Comparison of ENCODE assay signal across 11 cellular contexts in the genomic region with DNA sequence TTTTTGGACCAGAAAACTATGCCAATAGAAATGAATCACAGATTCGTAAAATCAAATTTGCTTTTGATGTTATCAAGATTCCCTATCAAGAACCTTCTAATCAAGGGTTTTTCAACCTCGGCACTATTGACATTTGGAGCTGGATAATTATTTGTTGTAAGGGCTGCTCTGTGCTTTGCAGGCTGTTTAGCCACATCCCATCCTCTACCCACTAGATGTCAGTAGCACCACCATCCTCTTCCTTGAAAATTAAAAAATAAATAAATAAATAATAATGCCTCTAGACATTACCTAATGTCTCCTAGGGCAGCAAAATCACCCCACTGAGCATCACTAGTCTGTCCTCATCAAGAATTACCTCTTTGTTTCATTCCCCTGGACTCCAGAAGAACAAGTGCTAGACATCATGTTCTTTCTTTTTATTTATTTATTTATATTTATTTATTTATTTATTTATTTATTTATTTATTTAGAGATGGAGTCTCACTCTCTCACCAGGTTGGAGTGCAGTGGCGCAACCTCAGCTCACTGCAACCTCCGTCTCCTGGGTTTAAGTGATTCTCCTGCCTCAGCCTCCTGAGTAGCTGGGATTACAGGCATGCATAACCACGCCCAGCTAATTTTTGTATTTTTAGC.
DNase-seq lines count a peak whose midpoint lies in the region; ATAC-seq and TF ChIP-seq lines count a peak whose summit lies in the region.
"Had no signal": no experiment of that assay in that cellular context is flagged by ENCODE, and none has a peak within 500 bp of the region (broad histone marks: within the 10 kb centered on the region; RNA-seq: fewer than 3 reads in every experiment).

No MANE protein-coding gene starts in this region.

- H3K14ac ChIP-seq in H9 (ENCODE audit: insufficient read depth, low read length) = no peak overlapping the region

- intact Hi-C loops in A673 (cut with micrococcal nuclease; ENCODE audit: unreplicated experiment) = no loop called here

- H3K27ac Mint-ChIP-seq in H9 = no peak overlapping the region
- no peak overlapping the region for H3K27ac Mint-ChIP-seq in WTC11
- no peak overlapping the region for H3K27ac Mint-ChIP-seq in stimulated activated memory B cell treated with anti-CD40 and anti-IgM and Interleukin-4, amounts not matched to agents 10 μg/mL and 1 μg/mL and 100 μg/mL, for 72 hours

- H3K4me1 Mint-ChIP-seq in H9 = no peaks in the 10 kb centered on the region
- no peaks in the 10 kb centered on the region for H3K4me1 Mint-ChIP-seq in WTC11
- H3K4me1 Mint-ChIP-seq in stimulated activated memory B cell treated with anti-CD40 and anti-IgM and Interleukin-4, amounts not matched to agents 10 μg/mL and 1 μg/mL and 100 μg/mL, for 72 hours = no peaks in the 10 kb centered on the region

- H3K79me1 ChIP-seq in H9 (ENCODE audit: insufficient read depth, low read depth, low read length, poor library complexity, severe bottlenecking) = no peaks in the 10 kb centered on the region

- no peak overlapping the region for H3K4me3 ChIP-seq in A673 (ENCODE audit: low read depth, low read length, poor library complexity, severe bottlenecking)
- H3K4me3 ChIP-seq in hepatocyte = no peak overlapping the region
- H3K4me3 ChIP-seq: psoas muscle had no signal

- no TSS peak for BruUV-seq in A673 (replicated peaks; lab: Mats Ljungman, UMichigan)

- no peak overlapping the region for H3K4me3 Mint-ChIP-seq in H9
- H3K4me3 Mint-ChIP-seq in WTC11 = no peak overlapping the region
- no peak overlapping the region for H3K4me3 Mint-ChIP-seq in stimulated activated memory B cell treated with anti-CD40 and anti-IgM and Interleukin-4, amounts not matched to agents 10 μg/mL and 1 μg/mL and 100 μg/mL, for 72 hours

- no peak overlapping the region for H4K91ac ChIP-seq in H9 (ENCODE audit: insufficient read length, low read depth, low read length)

- DNase-seq in A673 (ENCODE audit: low spot score) (peak; percentile 67), H9 (no peak), WTC11 (ENCODE audit: low spot score) (no peak), hepatocyte (ENCODE audit: low spot score) (no peak), NCI-H2196 (lab: John Stamatoyannopoulos, UW; ENCODE audit: unreplicated experiment) (no peak), GF-D8 (lab: John Stamatoyannopoulos, UW) (no peak)
- DNase-seq: NCI-H2107 had no signal

- H3K27me3 ChIP-seq in A673 (replicated peaks; ENCODE audit: insufficient read depth, low read depth, low read length, poor library complexity) = no peaks in the 10 kb centered on the region
- H3K27me3 ChIP-seq in H9 (ENCODE audit: insufficient read depth, low read length) = no peaks in the 10 kb centered on the region
- H3K27me3 ChIP-seq in hepatocyte = no peaks in the 10 kb centered on the region

- H4K5ac ChIP-seq in H9 (ENCODE audit: insufficient read length, low read depth, low read length) = no peak overlapping the region

- H3K9me2 ChIP-seq in hepatocyte (replicated peaks; ENCODE audit: insufficient read depth) = no peaks in the 10 kb centered on the region

- H3T11ph ChIP-seq in H9 (ENCODE audit: low read length) = no peak overlapping the region

- H3K27me3 Mint-ChIP-seq in H9 (ENCODE audit: low read depth) = no peaks in the 10 kb centered on the region
- no peaks in the 10 kb centered on the region; the same call in 1 of the 2 replicates for H3K27me3 Mint-ChIP-seq in WTC11 (ENCODE audit: low read depth)
- no peaks in the 10 kb centered on the region for H3K27me3 Mint-ChIP-seq in stimulated activated memory B cell treated with anti-CD40 and anti-IgM and Interleukin-4, amounts not matched to agents 10 μg/mL and 1 μg/mL and 100 μg/mL, for 72 hours

- no peak overlapping the region for H4K8ac ChIP-seq in H9 (replicated peaks; ENCODE audit: insufficient read length, low read depth, low read length)

- no peak overlapping the region for H2BK12ac ChIP-seq in H9 (ENCODE audit: insufficient read length, low read depth, low read length)

- ATAC-seq in WTC11 = peak; percentile 74
- no peak for ATAC-seq in HG03378 (IDR thresholded peaks at IDR 0.05; ENCODE audit: unreplicated experiment)
- no peak for ATAC-seq in stimulated activated memory B cell treated with anti-CD40 and anti-IgM and Interleukin-4, amounts not matched to agents 10 μg/mL and 1 μg/mL and 100 μg/mL, for 72 hours
- ATAC-seq: psoas muscle had no signal

- H2BK20ac ChIP-seq in H9 (ENCODE audit: low read depth, low read length, poor library complexity, severe bottlenecking) = no peak overlapping the region

- no peaks in the 10 kb centered on the region for H3K79me2 ChIP-seq in H9 (ENCODE audit: insufficient read depth, low read length)
- H3K79me2 ChIP-seq in hepatocyte = no peaks in the 10 kb centered on the region

- no peak overlapping the region for H3K56ac ChIP-seq in H9 (ENCODE audit: insufficient read length, low read depth, low read length)

- POLR2A ChIA-PET in A673 (lab: Charles Lee; ENCODE audit: low non-redundant PET) = no interaction called here
- POLR2A ChIA-PET in WTC11 (lab: Charles Lee) = no interaction called here

- H3K9me3 Mint-ChIP-seq in H9 (no peaks in the 10 kb centered on the region), WTC11 (no peaks in the 10 kb centered on the region)
- no peaks in the 10 kb centered on the region for H3K9me3 Mint-ChIP-seq in stimulated activated memory B cell treated with anti-CD40 and anti-IgM and Interleukin-4, amounts not matched to agents 10 μg/mL and 1 μg/mL and 100 μg/mL, for 72 hours

- H3K9me3 ChIP-seq in A673 (ENCODE audit: low read depth, low read length, poor library complexity, severe bottlenecking) (no peaks in the 10 kb centered on the region), H9 (ENCODE audit: control insufficient read depth, low read depth, low read length) (no peaks in the 10 kb centered on the region), hepatocyte (ENCODE audit: low read depth) (no peaks in the 10 kb centered on the region)
- H3K9me3 ChIP-seq: psoas muscle had no signal

- H3K36me3 Mint-ChIP-seq in H9 (ENCODE audit: insufficient read depth in 1 of 3, low read depth in 3 of 3) (no peaks in the 10 kb centered on the region), WTC11 (no peaks in the 10 kb centered on the region)
- H3K36me3 Mint-ChIP-seq in stimulated activated memory B cell treated with anti-CD40 and anti-IgM and Interleukin-4, amounts not matched to agents 10 μg/mL and 1 μg/mL and 100 μg/mL, for 72 hours = no peaks in the 10 kb centered on the region

- H3K27ac ChIP-seq in A673 (ENCODE audit: low read depth, low read length, poor library complexity, severe bottlenecking) (no peak overlapping the region), H9 (ENCODE audit: insufficient read length, low read depth, low read length) (no peak overlapping the region), hepatocyte (no peak overlapping the region)
- H3K27ac ChIP-seq: HL-60, psoas muscle had no signal

- no peak overlapping the region for H2AFZ ChIP-seq in H9 (ENCODE audit: low read length)
- H2AFZ ChIP-seq in hepatocyte = no peak overlapping the region

- no peak overlapping the region for H2BK120ac ChIP-seq in H9 (ENCODE audit: low read depth, low read length, poor library complexity, severe bottlenecking)

- H3K9ac ChIP-seq in H9 (ENCODE audit: extremely low read depth, insufficient read length, low read length) = no peak overlapping the region

- no peak overlapping the region for H2AK5ac ChIP-seq in H9 (ENCODE audit: insufficient read length, low read length)

- TF ChIP-seq CTCF in A673 (conservative IDR thresholded peaks at IDR 0.05; ENCODE audit: low read depth, low read length) = peak; percentile 59
- TF ChIP-seq CTCF in H9 (conservative IDR thresholded peaks at IDR 0.05) = peak; percentile 50
- TF ChIP-seq CTCF in WTC11 (IDR thresholded peaks at IDR 0.05) = no peak
- TF ChIP-seq CTCF in hepatocyte (IDR thresholded peaks at IDR 0.05; ENCODE audit: poor library complexity) = peak; percentile 23

- H3K23ac ChIP-seq in H9 (ENCODE audit: insufficient read length, low read depth, low read length) = no peak overlapping the region

- H3K4ac ChIP-seq in H9 (ENCODE audit: low read depth, low read length) = no peak overlapping the region

- CTCF ChIA-PET in A673 (lab: Charles Lee) = no interaction called here
- CTCF ChIA-PET in WTC11 (lab: Charles Lee) = interaction anchor here (0.7 to 1.8 kb wide), 6 partner anchors 26 to 113 kb away, joined by 3 to 8 read pairs (median 4); no protein-coding TSS in a partner anchor

- H2BK5ac ChIP-seq in H9 (ENCODE audit: insufficient read length, low read length) = no peak overlapping the region

- H3K4me2 ChIP-seq in H9 (ENCODE audit: insufficient read depth, insufficient read length, low read length) = no peak overlapping the region
- no peak overlapping the region for H3K4me2 ChIP-seq in hepatocyte

- H3K18ac ChIP-seq in H9 (ENCODE audit: insufficient read length, low read depth, low read length) = no peak overlapping the region

- WGBS in H9 (ENCODE audit: extremely low coverage, insufficient read length, low lambda C conversion rate) = no CpG with 5 or more reads among the region's 5 CpGs
- WGBS in hepatocyte (ENCODE audit: low lambda C conversion rate, missing lambda C conversion rate) = 76% methylated on average over 5 of the region's 5 CpGs

- H2BK15ac ChIP-seq in H9 (ENCODE audit: low read depth, low read length) = no peak overlapping the region

- no peaks in the 10 kb centered on the region for H3K23me2 ChIP-seq in H9 (ENCODE audit: insufficient read length, low read depth, low read length, poor library complexity, severe bottlenecking)

- no peaks in the 10 kb centered on the region for H4K20me1 ChIP-seq in H9 (ENCODE audit: control insufficient read depth, insufficient read depth, insufficient read length)
- no peaks in the 10 kb centered on the region for H4K20me1 ChIP-seq in hepatocyte (ENCODE audit: insufficient read depth, poor library complexity, severe bottlenecking)

- H3K36me3 ChIP-seq in A673 (ENCODE audit: insufficient read depth, low read length, poor library complexity, severe bottlenecking) (no peaks in the 10 kb centered on the region), hepatocyte (replicated peaks; ENCODE audit: insufficient read depth, low read depth) (no peaks in the 10 kb centered on the region)

- H3K4me1 ChIP-seq in A673 (ENCODE audit: insufficient read depth, low read length, poor library complexity, severe bottlenecking) (no peaks in the 10 kb centered on the region), H9 (ENCODE audit: insufficient read depth, low read length) (no peaks in the 10 kb centered on the region; the same call in 1 of the 2 replicates), hepatocyte (ENCODE audit: insufficient read depth) (no peaks in the 10 kb centered on the region)
- H3K4me1 ChIP-seq: psoas muscle had no signal

TF ChIP-seq in WTC11, 78 proteins besides CTCF, POLR2A, EP300 and RAD21 (continues in another document):
- TF ChIP-seq E2F1 (CRISPR knock-in tag; IDR thresholded peaks at IDR 0.05) = no peak
